10 cellular contexts compared by ENCODE assay signal in genomic region chr9:137386507-137387000, GRCh38. TPM values are rescaled to one million over a fixed set of nuclear protein-coding genes. Genes with fewer than 3 reads are reported as not detected.
DNase-seq lines count a peak whose midpoint lies in the region; ATAC-seq, FAIRE-seq and TF ChIP-seq lines count a peak whose summit lies in the region.
"Not testable (repeated sequence)": the region's sequence is repeated elsewhere in the genome, so short reads cannot be mapped to it uniquely, and the experiment has no call there.
"Had no signal": no experiment of that assay in that cellular context is flagged by ENCODE, and none has a peak within 500 bp of the region (broad histone marks: within the 10 kb centered on the region; RNA-seq: fewer than 3 reads in every experiment).

No MANE protein-coding gene starts in this region.

- H3K9ac ChIP-seq in kidney (ENCODE audit: low read length in 2 of 2): not testable (repeated sequence)

- POLR2A ChIA-PET in CD4-positive, alpha-beta memory T cell (lab: Charles Lee; ENCODE audit: partially characterized antibody); activated CD8-positive, alpha-beta T cell treated with anti-CD3 and anti-CD28 coated beads, Interleukin-2, amount 10 ng/mL, durations not matched to agents 7 days and 5 days (lab: Charles Lee); naive thymus-derived CD8-positive, alpha-beta T cell (lab: Charles Lee): not testable (repeated sequence)

- H3K4me3 Mint-ChIP-seq in CD4-positive, alpha-beta memory T cell; activated CD8-positive, alpha-beta T cell treated with anti-CD3 and anti-CD28 coated beads, Interleukin-2, amount 10 ng/mL, durations not matched to agents 7 days and 5 days; activated naive CD8-positive, alpha-beta T cell: not testable (repeated sequence)
- H3K4me3 Mint-ChIP-seq in effector memory CD8-positive, alpha-beta T cell: peak overlapping the region in 1 of 2 donors; percentile 21
- peak overlapping the region in 2 of 10 donors; percentile 49 to 76 for H3K4me3 Mint-ChIP-seq in naive thymus-derived CD8-positive, alpha-beta T cell

- not testable (repeated sequence) for TF ChIP-seq CTCF in kidney (IDR thresholded peaks at IDR 0.05; ENCODE audit: borderline replicate concordance, extremely low read depth, insufficient read depth); upper lobe of right lung (IDR thresholded peaks at IDR 0.05)

- not testable (repeated sequence) for H3K27ac ChIP-seq in CD4-positive, alpha-beta memory T cell (ENCODE audit: low read depth, low read length)
- H3K27ac ChIP-seq in kidney (ENCODE audit: low read depth in 2 of 2, low read length in 2 of 2): peak overlapping the region in 1 of 2 donors; percentile 69
- peak overlapping the region; percentile 74 for H3K27ac ChIP-seq in upper lobe of right lung

- H3K27me3 Mint-ChIP-seq in CD4-positive, alpha-beta memory T cell; activated CD8-positive, alpha-beta T cell treated with anti-CD3 and anti-CD28 coated beads, Interleukin-2, amount 10 ng/mL, durations not matched to agents 7 days and 5 days (ENCODE audit: low read depth); activated naive CD8-positive, alpha-beta T cell; effector memory CD8-positive, alpha-beta T cell; naive thymus-derived CD8-positive, alpha-beta T cell: not testable (repeated sequence)

- peaks cover 15% of the 10 kb centered on the region for H3K4me1 ChIP-seq in CD4-positive, alpha-beta memory T cell (ENCODE audit: insufficient read depth, low read length)
- not testable (repeated sequence) for H3K4me1 ChIP-seq in kidney (ENCODE audit: control insufficient read depth in 1 of 2, insufficient read depth in 1 of 2, low read depth in 1 of 2, low read length in 2 of 2); upper lobe of right lung

- CTCF ChIA-PET in CD4-positive, alpha-beta memory T cell (lab: Charles Lee; ENCODE audit: partially characterized antibody); activated CD8-positive, alpha-beta T cell treated with anti-CD3 and anti-CD28 coated beads, Interleukin-2, amount 10 ng/mL, durations not matched to agents 7 days and 5 days (lab: Charles Lee): not testable (repeated sequence)

- H3K9me3 ChIP-seq in CD4-positive, alpha-beta memory T cell (ENCODE audit: control insufficient read depth in 1 of 2, low read length in 2 of 2); kidney (ENCODE audit: control insufficient read depth in 1 of 2, low read length in 2 of 2); upper lobe of right lung: not testable (repeated sequence)

- not testable (repeated sequence) for ATAC-seq in activated CD8-positive, alpha-beta T cell treated with anti-CD3 and anti-CD28 coated beads, Interleukin-2, amount 10 ng/mL, durations not matched to agents 7 days and 5 days; effector memory CD8-positive, alpha-beta T cell (replicated peaks); upper lobe of right lung
- peak in 1 of 2 donors; percentile 6 for ATAC-seq in naive thymus-derived CD8-positive, alpha-beta T cell

- not testable (repeated sequence) for H3K4me3 ChIP-seq in CD4-positive, alpha-beta memory T cell (ENCODE audit: low read length in 2 of 2); kidney (ENCODE audit: low read length in 2 of 2); upper lobe of right lung

- not testable (repeated sequence) for H3K27me3 ChIP-seq in CD4-positive, alpha-beta memory T cell (ENCODE audit: insufficient read depth, low read length); upper lobe of right lung

- H3K27ac Mint-ChIP-seq in CD4-positive, alpha-beta memory T cell: peak overlapping the region in 5 of 7 donors; percentile 36 to 71 (median 51)
- H3K27ac Mint-ChIP-seq in activated CD8-positive, alpha-beta T cell treated with anti-CD3 and anti-CD28 coated beads, Interleukin-2, amount 10 ng/mL, durations not matched to agents 7 days and 5 days: peak overlapping the region; percentile 73
- peak overlapping the region; percentile 70 for H3K27ac Mint-ChIP-seq in activated naive CD8-positive, alpha-beta T cell
- peak overlapping the region; percentile 76 to 89 for H3K27ac Mint-ChIP-seq in effector memory CD8-positive, alpha-beta T cell
- peak overlapping the region in 6 of 10 donors; percentile 78 to 90 (median 86) for H3K27ac Mint-ChIP-seq in naive thymus-derived CD8-positive, alpha-beta T cell

- intact Hi-C loops in CD4-positive, alpha-beta memory T cell (cut with micrococcal nuclease); kidney (cut with DNase I); upper lobe of right lung (cut with DNase I): not testable (repeated sequence)

- not testable (repeated sequence) for FAIRE-seq in kidney (lab: Jason Lieb, UNC)

- not testable (repeated sequence) for H3K36me3 ChIP-seq in CD4-positive, alpha-beta memory T cell (ENCODE audit: insufficient read depth, low read length); kidney (ENCODE audit: control insufficient read depth in 1 of 2, insufficient read depth in 2 of 2, low read length in 2 of 2); upper lobe of right lung

- not testable (repeated sequence) for H3K36me3 Mint-ChIP-seq in CD4-positive, alpha-beta memory T cell; activated CD8-positive, alpha-beta T cell treated with anti-CD3 and anti-CD28 coated beads, Interleukin-2, amount 10 ng/mL, durations not matched to agents 7 days and 5 days (ENCODE audit: low read depth); activated naive CD8-positive, alpha-beta T cell; naive thymus-derived CD8-positive, alpha-beta T cell
- peaks cover 11% of the 10 kb centered on the region for H3K36me3 Mint-ChIP-seq in effector memory CD8-positive, alpha-beta T cell (ENCODE audit: insufficient read depth)

- not testable (repeated sequence) for H3K9me3 Mint-ChIP-seq in CD4-positive, alpha-beta memory T cell; activated CD8-positive, alpha-beta T cell treated with anti-CD3 and anti-CD28 coated beads, Interleukin-2, amount 10 ng/mL, durations not matched to agents 7 days and 5 days (ENCODE audit: insufficient read depth); activated naive CD8-positive, alpha-beta T cell (ENCODE audit: low read depth); effector memory CD8-positive, alpha-beta T cell; naive thymus-derived CD8-positive, alpha-beta T cell

- not testable (repeated sequence) for DNase-seq in CD4-positive, alpha-beta memory T cell; activated CD8-positive, alpha-beta T cell treated with anti-CD3 and anti-CD28 coated beads, Interleukin-2, amount 10 ng/mL, durations not matched to agents 7 days and 5 days; effector memory CD8-positive, alpha-beta T cell; upper lobe of right lung
- peak; percentile 59 for DNase-seq in kidney
- peak in 2 of 10 donors; percentile 37 to 52 for DNase-seq in naive thymus-derived CD8-positive, alpha-beta T cell

- not testable (repeated sequence) for H3K4me1 Mint-ChIP-seq in CD4-positive, alpha-beta memory T cell; activated naive CD8-positive, alpha-beta T cell (ENCODE audit: low read depth); effector memory CD8-positive, alpha-beta T cell (ENCODE audit: low read depth in 2 of 2)
- H3K4me1 Mint-ChIP-seq in activated CD8-positive, alpha-beta T cell treated with anti-CD3 and anti-CD28 coated beads, Interleukin-2, amount 10 ng/mL, durations not matched to agents 7 days and 5 days (ENCODE audit: low read depth): peaks cover 16% of the 10 kb centered on the region
- H3K4me1 Mint-ChIP-seq in naive thymus-derived CD8-positive, alpha-beta T cell: peaks cover 5 to 17% (median 13%) of the 10 kb centered on the region in 4 donors

RNA-seq across cellular contexts. Expression of gene EXD3, which starts 36.4 kb away (rescaled TPM):
- total RNA-seq in CD4-positive, alpha-beta memory T cell: 10 to 100 TPM; 21.4 to 21.9 TPM
- polyA plus RNA-seq in CD4-positive, alpha-beta memory T cell: 1 to 10 TPM; 2.5 to 7.1 TPM
- total RNA-seq in activated CD8-positive, alpha-beta T cell treated with anti-CD3 and anti-CD28 coated beads, Interleukin-2, amount 10 ng/mL, durations not matched to agents 7 days and 5 days: 10 to 100 TPM in 1 of 2 experiments, 1 to 10 TPM in 1; 10.0 to 10.9 TPM
- 44.5 TPM for total RNA-seq in kidney
- 18.9 TPM for polyA plus RNA-seq in kidney (ENCODE audit: insufficient read depth, low read depth, low replicate concordance)
- 10 to 100 TPM; 26.4 to 28.3 TPM for total RNA-seq in naive thymus-derived CD8-positive, alpha-beta T cell
- 1 to 10 TPM; 2.6 to 4.3 (median 3.9) TPM for polyA plus RNA-seq in naive thymus-derived CD8-positive, alpha-beta T cell
- 27.3 TPM for total RNA-seq in upper lobe of right lung

RNA-seq across cellular contexts. Expression of gene NOXA1, which starts 36.6 kb away (rescaled TPM):
- total RNA-seq in CD4-positive, alpha-beta memory T cell: 1 to 10 TPM; 4.5 to 5.6 TPM
- under 1 TPM; 0.29 to 1.00 TPM for polyA plus RNA-seq in CD4-positive, alpha-beta memory T cell
- under 1 TPM; 0.52 to 0.58 TPM for total RNA-seq in activated CD8-positive, alpha-beta T cell treated with anti-CD3 and anti-CD28 coated beads, Interleukin-2, amount 10 ng/mL, durations not matched to agents 7 days and 5 days
- total RNA-seq in kidney: 21.8 TPM
- polyA plus RNA-seq in kidney (ENCODE audit: insufficient read depth, low read depth, low replicate concordance): 19.1 TPM
- total RNA-seq in naive thymus-derived CD8-positive, alpha-beta T cell: 1 to 10 TPM; 4.1 to 4.5 TPM
- 1 to 10 TPM in 2 of 3 donors, under 1 TPM in 1; 0.75 to 1.1 (median 1.1) TPM for polyA plus RNA-seq in naive thymus-derived CD8-positive, alpha-beta T cell
- 6.5 TPM for total RNA-seq in upper lobe of right lung
- total RNA-seq: OCI-LY7 had no signal

RNA-seq across cellular contexts. Expression of gene ENTPD8, which starts 54.6 kb away (rescaled TPM):
- not detected for total RNA-seq in CD4-positive, alpha-beta memory T cell
- not detected for polyA plus RNA-seq in CD4-positive, alpha-beta memory T cell
- not detected for total RNA-seq in activated CD8-positive, alpha-beta T cell treated with anti-CD3 and anti-CD28 coated beads, Interleukin-2, amount 10 ng/mL, durations not matched to agents 7 days and 5 days
- total RNA-seq in kidney (5.2 TPM), upper lobe of right lung (not detected)
- polyA plus RNA-seq in kidney (ENCODE audit: insufficient read depth, low read depth, low replicate concordance): 5.0 TPM
- not detected for total RNA-seq in naive thymus-derived CD8-positive, alpha-beta T cell
- not detected for polyA plus RNA-seq in naive thymus-derived CD8-positive, alpha-beta T cell
- total RNA-seq: LHCN-M2, MCF 10A, OCI-LY7 had no signal
